Comparison of ENCODE assay signal across 1 cellular context in the genomic region with DNA sequence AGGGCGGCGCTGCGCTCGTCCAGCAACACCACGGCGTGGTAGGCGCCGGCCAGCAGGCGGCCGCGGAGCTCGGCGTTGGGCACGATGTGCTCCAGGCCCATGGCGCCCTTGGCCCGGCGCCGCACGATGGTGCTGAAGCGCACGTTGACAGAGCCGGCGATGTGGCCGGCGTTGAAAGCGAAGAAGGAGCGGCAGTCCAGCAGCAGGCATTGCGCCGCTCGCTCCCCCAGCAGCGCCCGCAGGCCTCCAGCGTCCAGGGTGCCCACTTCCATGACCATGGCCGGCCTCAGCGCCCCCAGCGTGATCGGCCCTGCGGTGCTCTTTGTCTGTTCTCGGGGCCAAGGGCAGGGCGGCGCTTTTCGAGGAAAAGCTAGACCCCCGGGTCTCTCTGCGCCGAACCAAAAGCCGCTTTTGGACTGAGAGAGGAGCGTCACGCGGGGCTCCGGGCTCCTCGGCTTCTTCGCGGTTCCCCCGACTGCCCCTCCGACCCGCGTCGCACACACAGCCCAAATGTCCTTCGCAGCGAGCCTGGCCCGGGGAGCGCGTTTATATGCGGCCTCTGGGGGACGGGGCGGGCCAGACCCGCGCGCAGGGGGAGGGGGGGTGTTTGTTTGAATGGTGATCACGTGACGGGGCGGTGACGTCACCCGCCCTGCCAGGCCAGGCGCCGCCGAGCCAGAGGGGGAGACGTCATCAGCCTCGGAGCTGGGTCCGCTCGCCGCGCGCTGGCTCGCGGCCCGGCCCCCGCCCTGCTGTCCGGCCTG.
TF ChIP-seq lines count a peak whose summit lies in the region.

A gene with protein sequence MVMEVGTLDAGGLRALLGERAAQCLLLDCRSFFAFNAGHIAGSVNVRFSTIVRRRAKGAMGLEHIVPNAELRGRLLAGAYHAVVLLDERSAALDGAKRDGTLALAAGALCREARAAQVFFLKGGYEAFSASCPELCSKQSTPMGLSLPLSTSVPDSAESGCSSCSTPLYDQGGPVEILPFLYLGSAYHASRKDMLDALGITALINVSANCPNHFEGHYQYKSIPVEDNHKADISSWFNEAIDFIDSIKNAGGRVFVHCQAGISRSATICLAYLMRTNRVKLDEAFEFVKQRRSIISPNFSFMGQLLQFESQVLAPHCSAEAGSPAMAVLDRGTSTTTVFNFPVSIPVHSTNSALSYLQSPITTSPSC (minus strand): TSS at position 521 of the 764 bp plus-strand sequence. CDS start 243 bp downstream, at position 278.

TF ChIP-seq in HEK293, 187 proteins besides CTCF, POLR2A, EP300 and RAD21 (continued from another document and continues in another):
- no peak for TF ChIP-seq ZNF621 (tag by site-specific recombination; IDR thresholded peaks at IDR 0.05)
- TF ChIP-seq ZNF248 (tag by site-specific recombination; IDR thresholded peaks at IDR 0.05): no peak
- TF ChIP-seq, protein P1, sequence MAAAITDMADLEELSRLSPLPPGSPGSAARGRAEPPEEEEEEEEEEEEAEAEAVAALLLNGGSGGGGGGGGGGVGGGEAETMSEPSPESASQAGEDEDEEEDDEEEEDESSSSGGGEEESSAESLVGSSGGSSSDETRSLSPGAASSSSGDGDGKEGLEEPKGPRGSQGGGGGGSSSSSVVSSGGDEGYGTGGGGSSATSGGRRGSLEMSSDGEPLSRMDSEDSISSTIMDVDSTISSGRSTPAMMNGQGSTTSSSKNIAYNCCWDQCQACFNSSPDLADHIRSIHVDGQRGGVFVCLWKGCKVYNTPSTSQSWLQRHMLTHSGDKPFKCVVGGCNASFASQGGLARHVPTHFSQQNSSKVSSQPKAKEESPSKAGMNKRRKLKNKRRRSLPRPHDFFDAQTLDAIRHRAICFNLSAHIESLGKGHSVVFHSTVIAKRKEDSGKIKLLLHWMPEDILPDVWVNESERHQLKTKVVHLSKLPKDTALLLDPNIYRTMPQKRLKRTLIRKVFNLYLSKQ (tag by site-specific recombination; IDR thresholded peaks at IDR 0.05; ENCODE audit: borderline replicate concordance): no peak
- TF ChIP-seq ZBTB8A (tag by site-specific recombination; IDR thresholded peaks at IDR 0.05): peak; percentile 77
- TF ChIP-seq ZNF16 (tag by site-specific recombination; IDR thresholded peaks at IDR 0.05; ENCODE audit: low read depth): no peak
- no peak for TF ChIP-seq ZNF223 (tag by site-specific recombination; IDR thresholded peaks at IDR 0.05)
- TF ChIP-seq ZNF776 (tag by site-specific recombination; IDR thresholded peaks at IDR 0.05; ENCODE audit: borderline replicate concordance): no peak
- TF ChIP-seq ZNF114 (tag by site-specific recombination; IDR thresholded peaks at IDR 0.05): no peak
- TF ChIP-seq ZNF548 (tag by site-specific recombination; IDR thresholded peaks at IDR 0.05): no peak
- no peak for TF ChIP-seq ZNF23 (tag by site-specific recombination; IDR thresholded peaks at IDR 0.05; ENCODE audit: borderline replicate concordance)
- peak; percentile 94 for TF ChIP-seq ZXDB (tag by site-specific recombination; IDR thresholded peaks at IDR 0.05)
- TF ChIP-seq ZNF701 (tag by site-specific recombination; IDR thresholded peaks at IDR 0.05): no peak
- TF ChIP-seq, protein P2, sequence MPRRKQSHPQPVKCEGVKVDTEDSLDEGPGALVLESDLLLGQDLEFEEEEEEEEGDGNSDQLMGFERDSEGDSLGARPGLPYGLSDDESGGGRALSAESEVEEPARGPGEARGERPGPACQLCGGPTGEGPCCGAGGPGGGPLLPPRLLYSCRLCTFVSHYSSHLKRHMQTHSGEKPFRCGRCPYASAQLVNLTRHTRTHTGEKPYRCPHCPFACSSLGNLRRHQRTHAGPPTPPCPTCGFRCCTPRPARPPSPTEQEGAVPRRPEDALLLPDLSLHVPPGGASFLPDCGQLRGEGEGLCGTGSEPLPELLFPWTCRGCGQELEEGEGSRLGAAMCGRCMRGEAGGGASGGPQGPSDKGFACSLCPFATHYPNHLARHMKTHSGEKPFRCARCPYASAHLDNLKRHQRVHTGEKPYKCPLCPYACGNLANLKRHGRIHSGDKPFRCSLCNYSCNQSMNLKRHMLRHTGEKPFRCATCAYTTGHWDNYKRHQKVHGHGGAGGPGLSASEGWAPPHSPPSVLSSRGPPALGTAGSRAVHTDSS (tag by site-specific recombination; IDR thresholded peaks at IDR 0.05): no peak
- no peak; the same call in 1 of the 2 replicates for TF ChIP-seq ZNF138 (tag by site-specific recombination; IDR thresholded peaks at IDR 0.05; ENCODE audit: borderline replicate concordance)
- peak; percentile 63; the same call in 1 of the 2 replicates for TF ChIP-seq SP7 (tag by site-specific recombination; IDR thresholded peaks at IDR 0.05)
- TF ChIP-seq, protein P3, sequence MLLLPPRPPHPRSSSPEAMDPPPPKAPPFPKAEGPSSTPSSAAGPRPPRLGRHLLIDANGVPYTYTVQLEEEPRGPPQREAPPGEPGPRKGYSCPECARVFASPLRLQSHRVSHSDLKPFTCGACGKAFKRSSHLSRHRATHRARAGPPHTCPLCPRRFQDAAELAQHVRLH (tag by site-specific recombination; IDR thresholded peaks at IDR 0.05): peak; percentile 41; the same call in 1 of the 2 replicates
- TF ChIP-seq, protein P4, sequence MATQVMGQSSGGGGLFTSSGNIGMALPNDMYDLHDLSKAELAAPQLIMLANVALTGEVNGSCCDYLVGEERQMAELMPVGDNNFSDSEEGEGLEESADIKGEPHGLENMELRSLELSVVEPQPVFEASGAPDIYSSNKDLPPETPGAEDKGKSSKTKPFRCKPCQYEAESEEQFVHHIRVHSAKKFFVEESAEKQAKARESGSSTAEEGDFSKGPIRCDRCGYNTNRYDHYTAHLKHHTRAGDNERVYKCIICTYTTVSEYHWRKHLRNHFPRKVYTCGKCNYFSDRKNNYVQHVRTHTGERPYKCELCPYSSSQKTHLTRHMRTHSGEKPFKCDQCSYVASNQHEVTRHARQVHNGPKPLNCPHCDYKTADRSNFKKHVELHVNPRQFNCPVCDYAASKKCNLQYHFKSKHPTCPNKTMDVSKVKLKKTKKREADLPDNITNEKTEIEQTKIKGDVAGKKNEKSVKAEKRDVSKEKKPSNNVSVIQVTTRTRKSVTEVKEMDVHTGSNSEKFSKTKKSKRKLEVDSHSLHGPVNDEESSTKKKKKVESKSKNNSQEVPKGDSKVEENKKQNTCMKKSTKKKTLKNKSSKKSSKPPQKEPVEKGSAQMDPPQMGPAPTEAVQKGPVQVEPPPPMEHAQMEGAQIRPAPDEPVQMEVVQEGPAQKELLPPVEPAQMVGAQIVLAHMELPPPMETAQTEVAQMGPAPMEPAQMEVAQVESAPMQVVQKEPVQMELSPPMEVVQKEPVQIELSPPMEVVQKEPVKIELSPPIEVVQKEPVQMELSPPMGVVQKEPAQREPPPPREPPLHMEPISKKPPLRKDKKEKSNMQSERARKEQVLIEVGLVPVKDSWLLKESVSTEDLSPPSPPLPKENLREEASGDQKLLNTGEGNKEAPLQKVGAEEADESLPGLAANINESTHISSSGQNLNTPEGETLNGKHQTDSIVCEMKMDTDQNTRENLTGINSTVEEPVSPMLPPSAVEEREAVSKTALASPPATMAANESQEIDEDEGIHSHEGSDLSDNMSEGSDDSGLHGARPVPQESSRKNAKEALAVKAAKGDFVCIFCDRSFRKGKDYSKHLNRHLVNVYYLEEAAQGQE (tag by site-specific recombination; IDR thresholded peaks at IDR 0.05): peak; percentile 86
- 0 out of 2 replicates have a peak, but pooled peaks have one; percentile 48 for TF ChIP-seq ZNF747 (tag by site-specific recombination; IDR thresholded peaks at IDR 0.05)
- peak; percentile 26; the same call in 1 of the 2 replicates for TF ChIP-seq KLF7 (tag by site-specific recombination; IDR thresholded peaks at IDR 0.05; ENCODE audit: borderline replicate concordance)
- TF ChIP-seq ZNF221 (tag by site-specific recombination; IDR thresholded peaks at IDR 0.05; ENCODE audit: borderline replicate concordance): no peak
- peak; percentile 86 for TF ChIP-seq ZNF660 (tag by site-specific recombination; IDR thresholded peaks at IDR 0.05)
- peak; percentile 63; the same call in 1 of the 2 replicates for TF ChIP-seq ZNF24 (tag by site-specific recombination; IDR thresholded peaks at IDR 0.05)
- peak; percentile 56; the same call in 1 of the 2 replicates for TF ChIP-seq ZNF324 (tag by site-specific recombination; IDR thresholded peaks at IDR 0.05)
- no peak; the same call in none of the 2 replicates for TF ChIP-seq ZNF843 (tag by site-specific recombination; IDR thresholded peaks at IDR 0.05)
- TF ChIP-seq, protein P5, sequence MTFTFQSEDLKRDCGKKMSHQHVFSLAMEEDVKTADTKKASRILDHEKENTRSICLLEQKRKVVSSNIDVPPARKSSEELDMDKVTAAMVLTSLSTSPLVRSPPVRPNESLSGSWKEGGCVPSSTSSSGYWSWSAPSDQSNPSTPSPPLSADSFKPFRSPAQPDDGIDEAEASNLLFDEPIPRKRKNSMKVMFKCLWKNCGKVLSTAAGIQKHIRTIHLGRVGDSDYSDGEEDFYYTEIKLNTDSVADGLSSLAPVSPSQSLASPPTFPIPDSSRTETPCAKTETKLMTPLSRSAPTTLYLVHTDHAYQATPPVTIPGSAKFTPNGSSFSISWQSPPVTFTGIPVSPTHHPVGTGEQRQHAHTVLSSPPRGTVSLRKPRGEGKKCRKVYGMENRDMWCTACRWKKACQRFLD (tag by site-specific recombination; IDR thresholded peaks at IDR 0.05): no peak
- TF ChIP-seq, protein P6, sequence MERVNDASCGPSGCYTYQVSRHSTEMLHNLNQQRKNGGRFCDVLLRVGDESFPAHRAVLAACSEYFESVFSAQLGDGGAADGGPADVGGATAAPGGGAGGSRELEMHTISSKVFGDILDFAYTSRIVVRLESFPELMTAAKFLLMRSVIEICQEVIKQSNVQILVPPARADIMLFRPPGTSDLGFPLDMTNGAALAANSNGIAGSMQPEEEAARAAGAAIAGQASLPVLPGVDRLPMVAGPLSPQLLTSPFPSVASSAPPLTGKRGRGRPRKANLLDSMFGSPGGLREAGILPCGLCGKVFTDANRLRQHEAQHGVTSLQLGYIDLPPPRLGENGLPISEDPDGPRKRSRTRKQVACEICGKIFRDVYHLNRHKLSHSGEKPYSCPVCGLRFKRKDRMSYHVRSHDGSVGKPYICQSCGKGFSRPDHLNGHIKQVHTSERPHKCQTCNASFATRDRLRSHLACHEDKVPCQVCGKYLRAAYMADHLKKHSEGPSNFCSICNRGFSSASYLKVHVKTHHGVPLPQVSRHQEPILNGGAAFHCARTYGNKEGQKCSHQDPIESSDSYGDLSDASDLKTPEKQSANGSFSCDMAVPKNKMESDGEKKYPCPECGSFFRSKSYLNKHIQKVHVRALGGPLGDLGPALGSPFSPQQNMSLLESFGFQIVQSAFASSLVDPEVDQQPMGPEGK (tag by site-specific recombination; IDR thresholded peaks at IDR 0.05): peak; percentile 83
- TF ChIP-seq ZSCAN23 (tag by site-specific recombination; IDR thresholded peaks at IDR 0.05): 0 out of 2 replicates have a peak, but pooled peaks have one; percentile 35
- peak; percentile 46; the same call in 1 of the 2 replicates for TF ChIP-seq GLI2 (tag by site-specific recombination; IDR thresholded peaks at IDR 0.05; ENCODE audit: borderline replicate concordance, low read depth)
- TF ChIP-seq ZNF426 (tag by site-specific recombination; IDR thresholded peaks at IDR 0.05): no peak
- TF ChIP-seq ZNF433 (tag by site-specific recombination; IDR thresholded peaks at IDR 0.05; ENCODE audit: low read depth): no peak
- TF ChIP-seq ZFP37 (tag by site-specific recombination; IDR thresholded peaks at IDR 0.05): peak; percentile 97
- peak; percentile 73; the same call in 1 of the 2 replicates for TF ChIP-seq ZNF184 (tag by site-specific recombination; IDR thresholded peaks at IDR 0.05)
- TF ChIP-seq ZNF311 (tag by site-specific recombination; IDR thresholded peaks at IDR 0.05; ENCODE audit: borderline replicate concordance): no peak
- no peak for TF ChIP-seq ZNF211 (tag by site-specific recombination; IDR thresholded peaks at IDR 0.05; ENCODE audit: low read depth)
- TF ChIP-seq, protein P7, sequence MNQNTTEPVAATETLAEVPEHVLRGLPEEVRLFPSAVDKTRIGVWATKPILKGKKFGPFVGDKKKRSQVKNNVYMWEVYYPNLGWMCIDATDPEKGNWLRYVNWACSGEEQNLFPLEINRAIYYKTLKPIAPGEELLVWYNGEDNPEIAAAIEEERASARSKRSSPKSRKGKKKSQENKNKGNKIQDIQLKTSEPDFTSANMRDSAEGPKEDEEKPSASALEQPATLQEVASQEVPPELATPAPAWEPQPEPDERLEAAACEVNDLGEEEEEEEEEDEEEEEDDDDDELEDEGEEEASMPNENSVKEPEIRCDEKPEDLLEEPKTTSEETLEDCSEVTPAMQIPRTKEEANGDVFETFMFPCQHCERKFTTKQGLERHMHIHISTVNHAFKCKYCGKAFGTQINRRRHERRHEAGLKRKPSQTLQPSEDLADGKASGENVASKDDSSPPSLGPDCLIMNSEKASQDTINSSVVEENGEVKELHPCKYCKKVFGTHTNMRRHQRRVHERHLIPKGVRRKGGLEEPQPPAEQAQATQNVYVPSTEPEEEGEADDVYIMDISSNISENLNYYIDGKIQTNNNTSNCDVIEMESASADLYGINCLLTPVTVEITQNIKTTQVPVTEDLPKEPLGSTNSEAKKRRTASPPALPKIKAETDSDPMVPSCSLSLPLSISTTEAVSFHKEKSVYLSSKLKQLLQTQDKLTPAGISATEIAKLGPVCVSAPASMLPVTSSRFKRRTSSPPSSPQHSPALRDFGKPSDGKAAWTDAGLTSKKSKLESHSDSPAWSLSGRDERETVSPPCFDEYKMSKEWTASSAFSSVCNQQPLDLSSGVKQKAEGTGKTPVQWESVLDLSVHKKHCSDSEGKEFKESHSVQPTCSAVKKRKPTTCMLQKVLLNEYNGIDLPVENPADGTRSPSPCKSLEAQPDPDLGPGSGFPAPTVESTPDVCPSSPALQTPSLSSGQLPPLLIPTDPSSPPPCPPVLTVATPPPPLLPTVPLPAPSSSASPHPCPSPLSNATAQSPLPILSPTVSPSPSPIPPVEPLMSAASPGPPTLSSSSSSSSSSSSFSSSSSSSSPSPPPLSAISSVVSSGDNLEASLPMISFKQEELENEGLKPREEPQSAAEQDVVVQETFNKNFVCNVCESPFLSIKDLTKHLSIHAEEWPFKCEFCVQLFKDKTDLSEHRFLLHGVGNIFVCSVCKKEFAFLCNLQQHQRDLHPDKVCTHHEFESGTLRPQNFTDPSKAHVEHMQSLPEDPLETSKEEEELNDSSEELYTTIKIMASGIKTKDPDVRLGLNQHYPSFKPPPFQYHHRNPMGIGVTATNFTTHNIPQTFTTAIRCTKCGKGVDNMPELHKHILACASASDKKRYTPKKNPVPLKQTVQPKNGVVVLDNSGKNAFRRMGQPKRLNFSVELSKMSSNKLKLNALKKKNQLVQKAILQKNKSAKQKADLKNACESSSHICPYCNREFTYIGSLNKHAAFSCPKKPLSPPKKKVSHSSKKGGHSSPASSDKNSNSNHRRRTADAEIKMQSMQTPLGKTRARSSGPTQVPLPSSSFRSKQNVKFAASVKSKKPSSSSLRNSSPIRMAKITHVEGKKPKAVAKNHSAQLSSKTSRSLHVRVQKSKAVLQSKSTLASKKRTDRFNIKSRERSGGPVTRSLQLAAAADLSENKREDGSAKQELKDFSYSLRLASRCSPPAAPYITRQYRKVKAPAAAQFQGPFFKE (tag by site-specific recombination; IDR thresholded peaks at IDR 0.05; ENCODE audit: borderline replicate concordance): no peak
- no peak for TF ChIP-seq ZNF423 (tag by site-specific recombination; IDR thresholded peaks at IDR 0.05)
